Comparison of ENCODE assay signal across 9 cellular contexts in genomic region chr10:62637249-62638061, GRCh38.
A peak's percentile ranks its signal among the peaks of the same experiment; 100 is the strongest.
DNase-seq lines count a peak whose midpoint lies in the region; ATAC-seq and TF ChIP-seq lines count a peak whose summit lies in the region.
"Had no signal": no experiment of that assay in that cellular context is flagged by ENCODE, and none has a peak within 500 bp of the region (broad histone marks: within the 10 kb centered on the region; RNA-seq: fewer than 3 reads in every experiment).

No MANE protein-coding gene starts in this region.

- no peak for TF ChIP-seq CTCF in AG04449 (IDR thresholded peaks at IDR 0.05; ENCODE audit: insufficient read depth, low read length, missing control alignments)
- TF ChIP-seq CTCF in esophagus muscularis mucosa (IDR thresholded peaks at IDR 0.05) = no peak
- no peak for TF ChIP-seq CTCF in smooth muscle cell (IDR thresholded peaks at IDR 0.05; ENCODE audit: borderline replicate concordance, insufficient read depth, poor library complexity, severe bottlenecking)
- no peak for TF ChIP-seq CTCF in WERI-Rb-1 (IDR thresholded peaks at IDR 0.05; ENCODE audit: low read depth, low read length)

- CTCF ChIA-PET in AG04449 (lab: Yijun Ruan, JAX) = interaction anchor here (1.0 to 1.1 kb wide), 2 partner anchors 14 to 446 kb away, joined by 3 to 4 read pairs; no protein-coding TSS in a partner anchor

- intact Hi-C loops in esophagus muscularis mucosa (cut with DNase I) = no loop called here

- H3K9me3 ChIP-seq in esophagus muscularis mucosa = no peaks in the 10 kb centered on the region
- H3K9me3 ChIP-seq in smooth muscle cell (replicated peaks; ENCODE audit: low read depth) = no peaks in the 10 kb centered on the region
- H3K9me3 ChIP-seq in WERI-Rb-1 (ENCODE audit: severe bottlenecking) = no peaks in the 10 kb centered on the region

- H4K20me1 ChIP-seq in smooth muscle cell (ENCODE audit: low read depth) = no peaks in the 10 kb centered on the region

- 43% methylated on average over 9 of the region's 9 CpGs for WGBS in esophagus muscularis mucosa
- WGBS in smooth muscle cell (ENCODE audit: low lambda C conversion rate) = 28% methylated on average over 9 of the region's 9 CpGs

- peak overlapping the region; percentile 84 for H3K4me2 ChIP-seq in smooth muscle cell

- H3K27ac ChIP-seq in esophagus muscularis mucosa (replicated peaks in 1 of 4) (peak overlapping the region in 3 of 4 donors; percentile 18 to 49 (median 33)), smooth muscle cell (ENCODE audit: low read depth) (peak overlapping the region; percentile 93), WERI-Rb-1 (no peak overlapping the region)
- H3K27ac ChIP-seq: C4-2B had no signal

- ATAC-seq in GM19463 (IDR thresholded peaks at IDR 0.05; ENCODE audit: unreplicated experiment) (peak; percentile 58), HG03571 (IDR thresholded peaks at IDR 0.05; ENCODE audit: unreplicated experiment) (peak; percentile 59)

- DNase-seq in AG04449 (ENCODE audit: low read depth, low spot score) = no peak
- DNase-seq in activated CD4-positive, alpha-beta T cell treated with anti-CD3 and anti-CD28 coated beads, Interleukin-2, amount 50 U/mL, for 4 hours = peak; percentile 43 to 55
- DNase-seq in esophagus muscularis mucosa (ENCODE audit: extremely low spot score) = no peak
- no peak for DNase-seq in smooth muscle cell (lab: John Stamatoyannopoulos, UW; ENCODE audit: unreplicated experiment)
- no peak for DNase-seq in WERI-Rb-1
- no peak for DNase-seq in NCI-H2081 treated with DMSO at 0.1 percent for 48 hours (lab: John Stamatoyannopoulos, UW)

- peaks cover 3% of the 10 kb centered on the region for H3F3A ChIP-seq in smooth muscle cell (ENCODE audit: low read depth)

- H3K4me1 ChIP-seq in esophagus muscularis mucosa (peaks cover 4 to 17% (median 13%) of the 10 kb centered on the region in 4 donors), smooth muscle cell (ENCODE audit: low read depth) (no peaks in the 10 kb centered on the region)

- no peak for TF ChIP-seq EP300 in esophagus muscularis mucosa (IDR thresholded peaks at IDR 0.05)

- TF ChIP-seq POLR2A in esophagus muscularis mucosa (IDR thresholded peaks at IDR 0.05; ENCODE audit: low read depth) = no peak

- H3K27me3 ChIP-seq in esophagus muscularis mucosa (no peaks in the 10 kb centered on the region), smooth muscle cell (ENCODE audit: low read depth) (no peaks in the 10 kb centered on the region), WERI-Rb-1 (ENCODE audit: insufficient read depth, low read depth, severe bottlenecking) (peaks cover 65% of the 10 kb centered on the region)

- H3K9ac ChIP-seq in smooth muscle cell (ENCODE audit: low read depth) = peak overlapping the region; percentile 68

- POLR2A ChIA-PET in AG04449 (lab: Yijun Ruan, JAX) = interaction anchor here (0.7 kb wide), 1 partner anchor 10 kb away, joined by 5 read pairs; no protein-coding TSS in a partner anchor

- H3K79me2 ChIP-seq in smooth muscle cell (ENCODE audit: low read depth) = no peaks in the 10 kb centered on the region

- H3K36me3 ChIP-seq in esophagus muscularis mucosa = no peaks in the 10 kb centered on the region
- H3K36me3 ChIP-seq in smooth muscle cell (ENCODE audit: low read depth) = no peaks in the 10 kb centered on the region
- H3K36me3 ChIP-seq in WERI-Rb-1 = no peaks in the 10 kb centered on the region

- peak overlapping the region; percentile 87 for H2AFZ ChIP-seq in smooth muscle cell (ENCODE audit: low read depth)

- H3K4me3 ChIP-seq in AG04449 (ENCODE audit: low read depth, low read length) (peak overlapping the region; percentile 9), esophagus muscularis mucosa (peak overlapping the region in 2 of 4 donors; percentile 4 to 16), smooth muscle cell (peak overlapping the region; percentile 25), WERI-Rb-1 (ENCODE audit: low read depth, low read length) (no peak overlapping the region)

Comparison
In these comparisons a context has a peak if more than half of its experiments do, and no peak if none do; other contexts are left out.
1. DNase-seq: peak in activated CD4-positive, alpha-beta T cell treated with anti-CD3 and anti-CD28 coated beads, Interleukin-2, amount 50 U/mL, for 4 hours (2 of 2); none in AG04449 (single experiment), esophagus muscularis mucosa (single experiment), smooth muscle cell (single experiment), WERI-Rb-1 (single experiment) and NCI-H2081 treated with DMSO at 0.1 percent for 48 hours (single experiment).